Comparison of ENCODE assay signal across 8 cellular contexts in genomic region chr6:156421301-156421700, GRCh38.
DNase-seq lines count a peak whose midpoint lies in the region; ATAC-seq and TF ChIP-seq lines count a peak whose summit lies in the region.
"Not testable (repeated sequence)": the region's sequence is repeated elsewhere in the genome, so short reads cannot be mapped to it uniquely, and the experiment has no call there.

No MANE protein-coding gene starts in this region.

- H3K27ac Mint-ChIP-seq in T-helper 17 cell, result peak overlapping the region; percentile 37
- H3K27ac Mint-ChIP-seq in endodermal cell, result not testable (repeated sequence)

- H3K27me3 Mint-ChIP-seq in T-helper 17 cell; endodermal cell (ENCODE audit: insufficient read depth): not testable (repeated sequence)

- H3K9me3 ChIP-seq in MG63; T-helper 17 cell (ENCODE audit: control insufficient read depth, low read length, poor library complexity, severe bottlenecking); thyroid gland: not testable (repeated sequence)
- H3K9me3 ChIP-seq in endodermal cell (ENCODE audit: control insufficient read depth, low read length), result peaks cover 31% of the 10 kb centered on the region

- H3K27ac ChIP-seq in endodermal cell (ENCODE audit: low read depth, low read length); thyroid gland: not testable (repeated sequence)

- not testable (repeated sequence) for TF ChIP-seq POLR2A in thyroid gland (IDR thresholded peaks at IDR 0.05)

- not testable (repeated sequence) for H3K36me3 Mint-ChIP-seq in T-helper 17 cell (ENCODE audit: low read depth); endodermal cell (ENCODE audit: low read depth)

- not testable (repeated sequence) for ATAC-seq in T-helper 17 cell

- H3K4me3 ChIP-seq in AG10803 (ENCODE audit: low read length); MG63; thyroid gland (replicated peaks in 1 of 3): not testable (repeated sequence)
- H3K4me3 ChIP-seq in endodermal cell (ENCODE audit: low read length), result peak overlapping the region; percentile 57

- not testable (repeated sequence) for H3K36me3 ChIP-seq in MG63; endodermal cell (ENCODE audit: control insufficient read depth, insufficient read depth, low read length); thyroid gland

- peaks cover 38% of the 10 kb centered on the region for H3K9me3 Mint-ChIP-seq in endodermal cell

- not testable (repeated sequence) for H3K9ac ChIP-seq in endodermal cell (ENCODE audit: extremely low read depth, low read length, poor library complexity, severe bottlenecking)

- intact Hi-C loops in thyroid gland (cut with DNase I), result not testable (repeated sequence)

- H3K4me3 Mint-ChIP-seq in T-helper 17 cell, endodermal cell: not testable (repeated sequence)

- 80 to 94% methylated on average over 5 of the region's 5 CpGs for WGBS in endodermal cell (ENCODE audit: insufficient coverage in 1 of 2, insufficient read length in 1 of 2), 2 experiments
- WGBS in thyroid gland, 2 donors, result 55 to 57% methylated on average over 5 of the region's 5 CpGs

- not testable (repeated sequence) for TF ChIP-seq CTCF in AG10803 (conservative IDR thresholded peaks at IDR 0.05; ENCODE audit: low read length); endodermal cell (conservative IDR thresholded peaks at IDR 0.05); thyroid gland (IDR thresholded peaks at IDR 0.05)

- DNase-seq in AG10803 (ENCODE audit: low read depth) (peak; percentile 43), ELF-1 (ENCODE audit: low read depth, low spot score) (peak; percentile 10), MG63 (peak; percentile 4), NCI-H748 (lab: John Stamatoyannopoulos, UW; ENCODE audit: unreplicated experiment) (peak; percentile 29), islet precursor cell (peak; percentile 59), thyroid gland (peak; percentile 32 to 47)
- DNase-seq in T-helper 17 cell, endodermal cell: not testable (repeated sequence)

- not testable (repeated sequence) for H3K4me1 ChIP-seq in endodermal cell (ENCODE audit: control insufficient read depth, insufficient read depth, low read length); thyroid gland

- peaks cover 29% of the 10 kb centered on the region for H3K4me1 Mint-ChIP-seq in T-helper 17 cell
- not testable (repeated sequence) for H3K4me1 Mint-ChIP-seq in endodermal cell

- H3K27me3 ChIP-seq in MG63; endodermal cell (ENCODE audit: control insufficient read depth, insufficient read depth, low read length, poor library complexity, severe bottlenecking); thyroid gland: not testable (repeated sequence)
